ENCODE assay signal across 15 cellular contexts in the genomic region with DNA sequence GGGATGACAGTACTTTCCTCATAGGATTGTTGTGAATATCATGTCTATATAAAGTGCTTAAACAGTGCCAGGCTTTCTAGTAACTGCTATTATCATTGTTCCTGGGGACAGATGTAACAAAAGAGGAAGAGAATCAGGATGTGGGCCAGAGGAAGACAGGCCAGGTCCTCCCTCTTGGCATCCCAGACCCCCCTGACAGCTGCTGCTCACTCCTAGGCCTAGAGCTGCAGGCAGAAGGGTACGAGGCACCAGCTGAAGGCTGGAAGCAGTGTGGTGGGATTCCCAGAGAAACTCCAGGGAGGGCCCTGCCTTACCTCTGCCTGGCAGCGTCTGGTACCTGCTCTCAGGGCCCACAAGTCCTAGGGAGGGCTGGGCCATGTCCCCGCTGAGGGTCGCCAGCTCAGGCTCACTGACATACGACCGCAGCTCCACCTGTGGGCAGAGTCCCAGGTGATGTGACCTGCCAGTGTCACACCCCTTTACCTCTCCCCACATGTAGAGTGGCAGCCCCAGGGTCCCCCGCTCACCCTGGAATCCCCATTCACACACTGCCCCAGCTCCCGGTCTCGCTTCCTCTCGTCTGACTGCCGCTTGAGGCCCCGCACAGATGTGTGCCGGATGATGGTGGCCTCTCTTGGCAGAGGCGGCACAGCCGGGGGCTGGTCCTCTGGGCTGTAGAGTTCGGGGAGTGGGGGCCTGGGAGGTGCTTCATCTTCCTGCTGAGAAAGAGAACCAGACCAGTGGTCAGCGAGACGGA. TPM values are rescaled to one million over a fixed set of nuclear protein-coding genes. Genes with fewer than 3 reads are reported as not detected.
DNase-seq lines count a peak whose midpoint lies in the region; TF ChIP-seq lines count a peak whose summit lies in the region.
"Had no signal": no experiment of that assay in that cellular context is flagged by ENCODE, and none has a peak within 500 bp of the region (broad histone marks: within the 10 kb centered on the region; RNA-seq: fewer than 3 reads in every experiment).

No MANE protein-coding gene starts in this region.

- H3K27ac Mint-ChIP-seq in osteocyte (ENCODE audit: unreplicated experiment) (peak overlapping the region; percentile 92), glutamatergic neuron (ENCODE audit: unreplicated experiment) (no peak overlapping the region), mesothelial cell of epicardium (no peak overlapping the region)
- H3K27ac Mint-ChIP-seq: CD4-positive, CD25-positive, alpha-beta regulatory T cell; memory B cell; T-cell had no signal

- peaks cover 50% of the 10 kb centered on the region for H3K4me1 Mint-ChIP-seq in osteocyte (ENCODE audit: unreplicated experiment)
- peaks cover 1% of the 10 kb centered on the region for H3K4me1 Mint-ChIP-seq in glutamatergic neuron (ENCODE audit: low read depth, unreplicated experiment)
- peaks cover 7% of the 10 kb centered on the region for H3K4me1 Mint-ChIP-seq in mesothelial cell of epicardium
- H3K4me1 Mint-ChIP-seq: memory B cell had no signal

- H3K27me3 ChIP-seq in AG04450 (ENCODE audit: control insufficient read depth, insufficient read depth, low read length) (no peaks in the 10 kb centered on the region), brain microvascular endothelial cell (replicated peaks) (no peaks in the 10 kb centered on the region)
- H3K27me3 ChIP-seq: pancreas had no signal

- no peaks in the 10 kb centered on the region for H3K9me3 ChIP-seq in AG04450 (ENCODE audit: control insufficient read depth, insufficient read depth, low read length)
- H3K9me3 ChIP-seq: pancreas had no signal

- DNase-seq in AG04450 (ENCODE audit: low read depth, low spot score) (no peak), Kasumi-1 (lab: John Stamatoyannopoulos, UW) (peak; percentile 83 to 84), brain microvascular endothelial cell (no peak), osteocyte (ENCODE audit: extremely low spot score, unreplicated experiment) (no peak), dermis blood vessel endothelial cell (no peak), midbrain (lab: John Stamatoyannopoulos, UW) (no peak), glutamatergic neuron (no peak), mesothelial cell of epicardium (ENCODE audit: low spot score in 2 of 2, unreplicated experiment in 2 of 2) (no peak)
- DNase-seq: activated gamma-delta T cell treated with Interleukin-2 at 50 U/mL for 16 hours; CD4-positive, CD25-positive, alpha-beta regulatory T cell; cerebellar nuclear complex; H7; T-cell had no signal

- CTCF ChIA-PET in AG04450 (lab: Charles Lee), result no interaction called here

- H3K4me3 ChIP-seq in AG04450 (ENCODE audit: low read depth, low read length), result no peak overlapping the region
- H3K4me3 ChIP-seq in brain microvascular endothelial cell (ENCODE audit: low read depth, low read length), result no peak overlapping the region
- H3K4me3 ChIP-seq: pancreas had no signal

- no peak overlapping the region for H3K4me3 Mint-ChIP-seq in osteocyte (ENCODE audit: unreplicated experiment)
- no peak overlapping the region for H3K4me3 Mint-ChIP-seq in glutamatergic neuron (ENCODE audit: unreplicated experiment)
- H3K4me3 Mint-ChIP-seq in mesothelial cell of epicardium, result no peak overlapping the region
- H3K4me3 Mint-ChIP-seq: CD4-positive, CD25-positive, alpha-beta regulatory T cell; memory B cell; T-cell had no signal

- no peaks in the 10 kb centered on the region for H3K27me3 Mint-ChIP-seq in osteocyte (ENCODE audit: unreplicated experiment)
- H3K27me3 Mint-ChIP-seq in glutamatergic neuron (ENCODE audit: unreplicated experiment), result peaks cover 7% of the 10 kb centered on the region
- H3K27me3 Mint-ChIP-seq in mesothelial cell of epicardium (ENCODE audit: low read depth), result no peaks in the 10 kb centered on the region
- H3K27me3 Mint-ChIP-seq: CD4-positive, CD25-positive, alpha-beta regulatory T cell; memory B cell; T-cell had no signal

- in situ Hi-C loops in brain microvascular endothelial cell (cut with HindIII; ENCODE audit: low pct_ligation_motif_present, low sequenced_read_pairs), result no loop called here

- H3K36me3 Mint-ChIP-seq in osteocyte (ENCODE audit: unreplicated experiment) (no peaks in the 10 kb centered on the region), glutamatergic neuron (ENCODE audit: unreplicated experiment) (no peaks in the 10 kb centered on the region), mesothelial cell of epicardium (peaks cover 3% of the 10 kb centered on the region)
- H3K36me3 Mint-ChIP-seq: CD4-positive, CD25-positive, alpha-beta regulatory T cell; memory B cell; T-cell had no signal

- no peak for TF ChIP-seq CTCF in AG04450 (IDR thresholded peaks at IDR 0.05; ENCODE audit: low read depth, low read length)
- no peak for TF ChIP-seq CTCF in brain microvascular endothelial cell (IDR thresholded peaks at IDR 0.05; ENCODE audit: low read depth, low read length, missing control alignments)
- TF ChIP-seq CTCF in osteocyte (IDR thresholded peaks at IDR 0.05), result no peak
- no peak for TF ChIP-seq CTCF in glutamatergic neuron (IDR thresholded peaks at IDR 0.05; ENCODE audit: partially characterized antibody, unreplicated experiment)
- no peak for TF ChIP-seq CTCF in mesothelial cell of epicardium (IDR thresholded peaks at IDR 0.05; ENCODE audit: unreplicated experiment)

- H3K9me3 Mint-ChIP-seq in osteocyte (ENCODE audit: unreplicated experiment) (no peaks in the 10 kb centered on the region), glutamatergic neuron (ENCODE audit: unreplicated experiment) (no peaks in the 10 kb centered on the region), mesothelial cell of epicardium (no peaks in the 10 kb centered on the region)
- H3K9me3 Mint-ChIP-seq: CD4-positive, CD25-positive, alpha-beta regulatory T cell; memory B cell; T-cell had no signal

- POLR2A ChIA-PET in AG04450 (lab: Yijun Ruan, JAX), result no interaction called here

- H3K36me3 ChIP-seq in brain microvascular endothelial cell (replicated peaks), result no peaks in the 10 kb centered on the region

- H3K27ac ChIP-seq in AG04450 (ENCODE audit: low read depth, low read length), result peak overlapping the region; percentile 75
- peak overlapping the region; percentile 95 for H3K27ac ChIP-seq in brain microvascular endothelial cell

RNA-seq across cellular contexts. Expression of gene C11orf58, which starts 52.2 kb away (rescaled TPM):
- 136 and 215 TPM in 2 replicates for polyA plus RNA-seq in AG04450 (2011; rRNA removed)
- polyA minus RNA-seq in AG04450 (2011; rRNA and poly(A)+ RNA removed), result 125 and 134 TPM in 2 replicates
- total RNA-seq in osteocyte (143 and 150 TPM in 2 replicates), dermis blood vessel endothelial cell (210 and 259 TPM in 2 replicates), glutamatergic neuron (ENCODE audit: unreplicated experiment) (169 TPM), mesothelial cell of epicardium (154 to 169 TPM (median 160 TPM) in 3 replicates)

Comparison
In these comparisons a context has a peak if more than half of its experiments do, and no peak if none do; other contexts are left out.
1. DNase-seq: peak in Kasumi-1 (2 of 2); none in AG04450 (single experiment), brain microvascular endothelial cell (single experiment), osteocyte (single experiment), dermis blood vessel endothelial cell (single experiment), midbrain (single experiment), glutamatergic neuron (single experiment) and mesothelial cell of epicardium (0 of 2).